ENCODE assay signal across 22 cellular contexts in genomic region chr11:77596626-77597025, GRCh38. TPM values are rescaled to one million over a fixed set of nuclear protein-coding genes. Genes with fewer than 3 reads are reported as not detected.
A peak's percentile ranks its signal among the peaks of the same experiment; 100 is the strongest.
DNase-seq lines count a peak whose midpoint lies in the region; ATAC-seq, FAIRE-seq and TF ChIP-seq lines count a peak whose summit lies in the region.
"Had no signal": no experiment of that assay in that cellular context is flagged by ENCODE, and none has a peak within 500 bp of the region (broad histone marks: within the 10 kb centered on the region; RNA-seq: fewer than 3 reads in every experiment).

No MANE protein-coding gene starts in this region.

- WGBS in HepG2 (ENCODE audit: low lambda C conversion rate) = 99% methylated on average over 2 of the region's 2 CpGs
- WGBS in right lobe of liver (ENCODE audit: insufficient coverage, low coverage, low lambda C conversion rate, missing lambda C conversion rate) = 100% methylated on average over 2 of the region's 2 CpGs

- 0 out of 5 replicates have a peak, but pooled peaks cover 0 to 4% of the 10 kb centered on the region in 2 experiments for H3K36me3 ChIP-seq in HepG2 (replicated peaks in 1 of 2; ENCODE audit: control insufficient read depth in 1 of 2, insufficient read depth in 2 of 2, low read length in 2 of 2)
- H3K36me3 ChIP-seq in right lobe of liver = peaks cover 0 to 2% (median 0%) of the 10 kb centered on the region in 4 donors
- H3K36me3 ChIP-seq in MM.1S (replicated peaks; ENCODE audit: insufficient read depth, low read length) = no peaks in the 10 kb centered on the region
- H3K36me3 ChIP-seq: transverse colon had no signal

- intact Hi-C loops in HepG2 (cut with micrococcal nuclease; ENCODE audit: unreplicated experiment) = no loop called here
- intact Hi-C loops in right lobe of liver (cut with DNase I) = no loop called here
- intact Hi-C loops in CD4-positive, alpha-beta T cell (cut with DNase I, micrococcal nuclease) = no loop called here

- no peak overlapping the region for H3K4me3 Mint-ChIP-seq in CD4-positive, alpha-beta T cell
- H3K4me3 Mint-ChIP-seq: activated B cell treated with CpG ODN at 0.5 μM for 24 hours; activated naive CD8-positive, alpha-beta T cell treated with anti-CD3 and anti-CD28 coated beads, Interleukin-2, amount 10 ng/mL, durations not matched to agents 7 days and 5 days; CD8-positive, alpha-beta T cell; endodermal cell; T-helper 2 cell treated with Interferon-gamma antibody and Interleukin-4, amounts not matched to agents 5 μg/mL and 100 μg/mL, for 36 hours had no signal

- no peak for TF ChIP-seq EP300 in HepG2 (IDR thresholded peaks at IDR 0.05; ENCODE audit: low read depth in 2 of 2, low read length in 2 of 2)
- TF ChIP-seq EP300 in HepG2 (CRISPR knock-in tag; IDR thresholded peaks at IDR 0.05; ENCODE audit: borderline replicate concordance) = no peak

- H3K4me3 ChIP-seq in HepG2 (replicated peaks in 1 of 3; ENCODE audit: insufficient read depth in 1 of 3, low read depth in 2 of 3, low read length in 3 of 3) (no peak overlapping the region), right lobe of liver (no peak overlapping the region), fibroblast of mammary gland (ENCODE audit: control insufficient read depth, low read depth, low read length) (no peak overlapping the region), MM.1S (ENCODE audit: low read length) (no peak overlapping the region)
- H3K4me3 ChIP-seq: transverse colon had no signal

- DNase-seq in HepG2 (ENCODE audit: low spot score) (no peak), right lobe of liver (no peak), amniotic epithelial cell (ENCODE audit: low read depth) (peak; percentile 74), fibroblast of mammary gland (ENCODE audit: low read depth) (peak; percentile 62), DMS153 treated with DMSO at 0.1 percent for 48 hours (lab: John Stamatoyannopoulos, UW; ENCODE audit: unreplicated experiment) (no peak), MM.1S (no peak)
- DNase-seq in CD4-positive, alpha-beta T cell = no peak
- DNase-seq: activated B cell treated with CpG ODN at 0.5 μM for 24 hours; activated naive CD8-positive, alpha-beta T cell treated with anti-CD3 and anti-CD28 coated beads, Interleukin-2, amount 10 ng/mL, durations not matched to agents 7 days and 5 days; CD8-positive, alpha-beta T cell; DMS79; endodermal cell; H7; NCI-H1092 treated with DMSO at 0.1 percent for 48 hours; NCI-H2081 treated with DMSO at 0.1 percent for 48 hours; NCI-H526 treated with DMSO at 0.1 percent for 48 hours; stimulated activated naive CD4-positive, alpha-beta T cell treated with Interleukin-2 at 50 U/mL for 16 hours; transverse colon had no signal

- POLR2A ChIA-PET in HepG2 (lab: Yijun Ruan, JAX) = no interaction called here
- POLR2A ChIA-PET in CD4-positive, alpha-beta T cell (lab: Charles Lee) = interaction anchor here (0.6 kb wide), 1 partner anchor 48 kb away, joined by 3 read pairs; no protein-coding TSS in a partner anchor

- no peaks in the 10 kb centered on the region for H3K27me3 Mint-ChIP-seq in CD4-positive, alpha-beta T cell
- H3K27me3 Mint-ChIP-seq: activated B cell treated with CpG ODN at 0.5 μM for 24 hours; activated naive CD8-positive, alpha-beta T cell treated with anti-CD3 and anti-CD28 coated beads, Interleukin-2, amount 10 ng/mL, durations not matched to agents 7 days and 5 days had no signal

- TF ChIP-seq POLR2A in HepG2 (IDR thresholded peaks at IDR 0.05; ENCODE audit: insufficient read depth in 1 of 2, low read depth in 2 of 2, low read length in 2 of 2) = no peak
- no peak for TF ChIP-seq POLR2A in right lobe of liver (IDR thresholded peaks at IDR 0.05)

- CTCF ChIA-PET in HepG2 (lab: Yijun Ruan, JAX; ENCODE audit: low intra/inter-chr PET ratio, low total read pairs) = no interaction called here
- CTCF ChIA-PET in CD4-positive, alpha-beta T cell (lab: Charles Lee) = no interaction called here

- H3K4me2 ChIP-seq in HepG2 (ENCODE audit: low read depth, low read length) (no peak overlapping the region), MM.1S (ENCODE audit: low read depth, low read length) (no peak overlapping the region)

- in situ Hi-C loops in HepG2 (cut with HindIII; ENCODE audit: extremely low pct_ligation_motif_present, low pct_unique_long_range_greater_than_20kb) = no loop called here

- H3K9me2 ChIP-seq in MM.1S (replicated peaks; ENCODE audit: insufficient read depth, low read length) = no peaks in the 10 kb centered on the region

- H3K79me2 ChIP-seq in HepG2 (ENCODE audit: insufficient read depth, low read length) = peaks cover 16% of the 10 kb centered on the region
- no peaks in the 10 kb centered on the region for H3K79me2 ChIP-seq in MM.1S (ENCODE audit: low read length)

- H3K4me1 Mint-ChIP-seq in CD4-positive, alpha-beta T cell (ENCODE audit: low read depth) = no peaks in the 10 kb centered on the region
- H3K4me1 Mint-ChIP-seq: activated B cell treated with CpG ODN at 0.5 μM for 24 hours; activated naive CD8-positive, alpha-beta T cell treated with anti-CD3 and anti-CD28 coated beads, Interleukin-2, amount 10 ng/mL, durations not matched to agents 7 days and 5 days; endodermal cell had no signal

- TF ChIP-seq RAD21 in HepG2 (CRISPR knock-in tag; IDR thresholded peaks at IDR 0.05) = no peak

- no peak overlapping the region for H3K27ac ChIP-seq in HepG2 (ENCODE audit: extremely low read length, insufficient read depth, low read length)
- H3K27ac ChIP-seq in right lobe of liver = no peak overlapping the region
- no peak overlapping the region for H3K27ac ChIP-seq in MM.1S (ENCODE audit: low read length)
- no peak overlapping the region for H3K27ac ChIP-seq in CD4-positive, alpha-beta T cell (ENCODE audit: low read depth, low read length)
- H3K27ac ChIP-seq: HL-60, transverse colon had no signal

- no peak overlapping the region for H3K27ac Mint-ChIP-seq in CD4-positive, alpha-beta T cell
- H3K27ac Mint-ChIP-seq: activated B cell treated with CpG ODN at 0.5 μM for 24 hours; activated naive CD8-positive, alpha-beta T cell treated with anti-CD3 and anti-CD28 coated beads, Interleukin-2, amount 10 ng/mL, durations not matched to agents 7 days and 5 days; CD8-positive, alpha-beta T cell; endodermal cell; T-helper 2 cell treated with Interferon-gamma antibody and Interleukin-4, amounts not matched to agents 5 μg/mL and 100 μg/mL, for 36 hours had no signal

- no TSS peak for BruUV-seq in HepG2 (replicated peaks; lab: Mats Ljungman, UMichigan)

- peaks cover 36% of the 10 kb centered on the region for H3K4me1 ChIP-seq in HepG2 (ENCODE audit: insufficient read depth, low read length)
- H3K4me1 ChIP-seq in right lobe of liver = peaks cover 0 to 29% (median 5%) of the 10 kb centered on the region in 4 donors
- no peaks in the 10 kb centered on the region for H3K4me1 ChIP-seq in MM.1S (ENCODE audit: low read length)

- H3K9me3 ChIP-seq in HepG2 (ENCODE audit: low read length) (no peaks in the 10 kb centered on the region), right lobe of liver (no peaks in the 10 kb centered on the region), MM.1S (replicated peaks; ENCODE audit: insufficient read depth, low read length) (no peaks in the 10 kb centered on the region)
- H3K9me3 ChIP-seq in CD4-positive, alpha-beta T cell (ENCODE audit: control insufficient read depth, low read length) = no peaks in the 10 kb centered on the region
- H3K9me3 ChIP-seq: transverse colon had no signal

- H3K36me3 Mint-ChIP-seq in CD4-positive, alpha-beta T cell (ENCODE audit: low read depth) = no peaks in the 10 kb centered on the region
- H3K36me3 Mint-ChIP-seq: activated naive CD8-positive, alpha-beta T cell treated with anti-CD3 and anti-CD28 coated beads, Interleukin-2, amount 10 ng/mL, durations not matched to agents 7 days and 5 days had no signal

- H3K27me3 ChIP-seq in HepG2 (ENCODE audit: control insufficient read depth in 1 of 2, insufficient read depth in 2 of 2, low read length in 2 of 2) (no peaks in the 10 kb centered on the region), right lobe of liver (no peaks in the 10 kb centered on the region), MM.1S (replicated peaks; ENCODE audit: insufficient read depth, low read length) (no peaks in the 10 kb centered on the region)
- no peaks in the 10 kb centered on the region for H3K27me3 ChIP-seq in CD4-positive, alpha-beta T cell (ENCODE audit: control insufficient read depth, insufficient read depth, low read length)
- H3K27me3 ChIP-seq: transverse colon had no signal

- TF ChIP-seq CTCF in HepG2 (CRISPR knock-in tag; IDR thresholded peaks at IDR 0.05) (no peak), right lobe of liver (IDR thresholded peaks at IDR 0.05) (no peak), fibroblast of mammary gland (conservative IDR thresholded peaks at IDR 0.05; ENCODE audit: control insufficient read depth, insufficient read depth, low read depth, low read length) (no peak), MM.1S (IDR thresholded peaks at IDR 0.05; ENCODE audit: low read length) (no peak)
- no peak for TF ChIP-seq CTCF in CD4-positive, alpha-beta T cell (IDR thresholded peaks at IDR 0.05)

- no peaks in the 10 kb centered on the region for H3K9me3 Mint-ChIP-seq in CD4-positive, alpha-beta T cell
- H3K9me3 Mint-ChIP-seq: activated B cell treated with CpG ODN at 0.5 μM for 24 hours; activated naive CD8-positive, alpha-beta T cell treated with anti-CD3 and anti-CD28 coated beads, Interleukin-2, amount 10 ng/mL, durations not matched to agents 7 days and 5 days; CD8-positive, alpha-beta T cell; endodermal cell; T-helper 2 cell treated with Interferon-gamma antibody and Interleukin-4, amounts not matched to agents 5 μg/mL and 100 μg/mL, for 36 hours had no signal

- no peaks in the 10 kb centered on the region for H3F3A ChIP-seq in MM.1S (ENCODE audit: insufficient read depth, low read length)

- no peak for FAIRE-seq in HepG2 (lab: Jason Lieb, UNC)
- FAIRE-seq: A204.1 had no signal

- ATAC-seq in HepG2 = no peak
- no peak for ATAC-seq in right lobe of liver
- no peak for ATAC-seq in CD4-positive, alpha-beta T cell (ENCODE audit: poor library complexity)
- ATAC-seq in esophagus mucosa = no peak
- ATAC-seq: CD8-positive, alpha-beta T cell had no signal

- H4K20me1 ChIP-seq in HepG2 (ENCODE audit: insufficient read depth, low read length) (no peaks in the 10 kb centered on the region), MM.1S (ENCODE audit: insufficient read depth, low read length) (no peaks in the 10 kb centered on the region)

- H3K9ac ChIP-seq in HepG2 (ENCODE audit: insufficient read depth, low read depth, low read length) = no peak overlapping the region
- no peak overlapping the region for H3K9ac ChIP-seq in MM.1S (ENCODE audit: low read length)

- no peak overlapping the region for H2AFZ ChIP-seq in HepG2 (ENCODE audit: low read length)
- no peak overlapping the region for H2AFZ ChIP-seq in MM.1S (ENCODE audit: low read length)

RNA-seq across cellular contexts. Expression of gene AQP11, which starts 6.9 kb away (rescaled TPM):
- total RNA-seq in HepG2 (2016; rRNA removed; fragmentation: Illumina TruSeq; extraction: Trizol) (8.5 and 15.3 TPM in 2 replicates), right lobe of liver (10 to 100 TPM in 1 of 6 experiments, 1 to 10 TPM in 5; 3.9 to 11.9 (median 6.5) TPM), esophagus mucosa (not detected)
- 6.5 and 7.9 TPM in 2 replicates for total RNA-seq in HepG2 (2016; cell fraction: cytosol; rRNA removed; fragmentation: Illumina TruSeq; extraction: Trizol; ENCODE audit: low read depth)
- 9.4 and 15.2 TPM in 2 replicates for total RNA-seq in HepG2 (2016; cell fraction: insoluble cytoplasmic fraction; rRNA removed; fragmentation: Illumina TruSeq; extraction: Trizol)
- 10.0 and 11.2 TPM in 2 replicates for total RNA-seq in HepG2 (2016; cell fraction: membrane; rRNA removed; fragmentation: Illumina TruSeq; extraction: Trizol)
- total RNA-seq in HepG2 (2016; cell fraction: nucleus; rRNA removed; fragmentation: Illumina TruSeq; extraction: Trizol) = 15.0 and 16.5 TPM in 2 replicates
- 10.4 and 12.2 TPM in 2 replicates for polyA plus RNA-seq in HepG2 (2011; rRNA removed)
- 11.8 and 12.5 TPM in 2 replicates for polyA plus RNA-seq in HepG2 (2011; cell fraction: cytosol; rRNA removed)
- polyA plus RNA-seq in HepG2 (2011; cell fraction: nucleus; rRNA removed) = 17.3 and 18.8 TPM in 2 replicates
- polyA plus RNA-seq in HepG2 (2012) = 10.4 and 11.2 TPM in 2 replicates
- polyA plus RNA-seq in HepG2 (2016; cell fraction: cytosol; fragmentation: Illumina TruSeq; extraction: Trizol; ENCODE audit: low read depth) = 6.8 and 8.5 TPM in 2 replicates
- polyA plus RNA-seq in HepG2 (2016; cell fraction: insoluble cytoplasmic fraction; fragmentation: Illumina TruSeq; extraction: Trizol; ENCODE audit: low read depth) = 10.0 and 10.3 TPM in 2 replicates
- polyA plus RNA-seq in HepG2 (2016; cell fraction: membrane; fragmentation: Illumina TruSeq; extraction: Trizol; ENCODE audit: low read depth) = 8.8 and 9.2 TPM in 2 replicates
- polyA plus RNA-seq in HepG2 (2016; cell fraction: nucleus; fragmentation: Illumina TruSeq; extraction: Trizol; ENCODE audit: insufficient read depth, low read depth) = 18.5 and 20.1 TPM in 2 replicates
- 0.47 and 27.9 TPM in 2 replicates for polyA minus RNA-seq in HepG2 (2011; rRNA and poly(A)+ RNA removed; ENCODE audit: low replicate concordance)
- polyA minus RNA-seq in HepG2 (2011; cell fraction: cytosol; rRNA and poly(A)+ RNA removed) = 8.8 and 10.0 TPM in 2 replicates
- polyA minus RNA-seq in HepG2 (2011; cell fraction: nucleus; rRNA and poly(A)+ RNA removed) = 7.5 and 7.7 TPM in 2 replicates
- not detected for total RNA-seq in CD4-positive, alpha-beta T cell

RNA-seq across cellular contexts. Expression of gene CLNS1A, which starts 41.0 kb away (rescaled TPM):
- total RNA-seq in HepG2 (2016; rRNA removed; fragmentation: Illumina TruSeq; extraction: Trizol) (219 and 267 TPM in 2 replicates), right lobe of liver (10 to 100 TPM; 41.2 to 86.8 (median 64.1) TPM), esophagus mucosa (106 TPM)
- total RNA-seq in HepG2 (2016; cell fraction: cytosol; rRNA removed; fragmentation: Illumina TruSeq; extraction: Trizol; ENCODE audit: low read depth) = 108 and 110 TPM in 2 replicates
- total RNA-seq in HepG2 (2016; cell fraction: insoluble cytoplasmic fraction; rRNA removed; fragmentation: Illumina TruSeq; extraction: Trizol) = 222 and 256 TPM in 2 replicates
- total RNA-seq in HepG2 (2016; cell fraction: membrane; rRNA removed; fragmentation: Illumina TruSeq; extraction: Trizol) = 126 and 131 TPM in 2 replicates
- total RNA-seq in HepG2 (2016; cell fraction: nucleus; rRNA removed; fragmentation: Illumina TruSeq; extraction: Trizol) = 78.7 and 91.3 TPM in 2 replicates
- 130 and 158 TPM in 2 replicates for polyA plus RNA-seq in HepG2 (2011; rRNA removed)
- polyA plus RNA-seq in HepG2 (2011; cell fraction: cytosol; rRNA removed) = 98.7 and 135 TPM in 2 replicates
- polyA plus RNA-seq in HepG2 (2011; cell fraction: nucleus; rRNA removed) = 33.7 and 50.7 TPM in 2 replicates
- polyA plus RNA-seq in HepG2 (2012) = 170 and 180 TPM in 2 replicates
- 55.2 and 55.5 TPM in 2 replicates for polyA plus RNA-seq in HepG2 (2016; cell fraction: cytosol; fragmentation: Illumina TruSeq; extraction: Trizol; ENCODE audit: low read depth)
- 255 and 262 TPM in 2 replicates for polyA plus RNA-seq in HepG2 (2016; cell fraction: insoluble cytoplasmic fraction; fragmentation: Illumina TruSeq; extraction: Trizol; ENCODE audit: low read depth)
- 99.8 and 107 TPM in 2 replicates for polyA plus RNA-seq in HepG2 (2016; cell fraction: membrane; fragmentation: Illumina TruSeq; extraction: Trizol; ENCODE audit: low read depth)
- polyA plus RNA-seq in HepG2 (2016; cell fraction: nucleus; fragmentation: Illumina TruSeq; extraction: Trizol; ENCODE audit: insufficient read depth, low read depth) = 117 and 123 TPM in 2 replicates
- 67.3 and 108 TPM in 2 replicates for polyA minus RNA-seq in HepG2 (2011; rRNA and poly(A)+ RNA removed; ENCODE audit: low replicate concordance)
- 78.1 and 86.3 TPM in 2 replicates for polyA minus RNA-seq in HepG2 (2011; cell fraction: cytosol; rRNA and poly(A)+ RNA removed)
- polyA minus RNA-seq in HepG2 (2011; cell fraction: nucleus; rRNA and poly(A)+ RNA removed) = 93.0 and 124 TPM in 2 replicates
- 10 to 100 TPM; 87.8 to 93.1 TPM for total RNA-seq in CD4-positive, alpha-beta T cell

Comparison
In these comparisons a context has a peak if more than half of its experiments do, and no peak if none do; other contexts are left out.
1. DNase-seq: peak in amniotic epithelial cell (single experiment) and fibroblast of mammary gland (single experiment); none in HepG2 (single experiment), right lobe of liver (0 of 3), DMS153 treated with DMSO at 0.1 percent for 48 hours (single experiment), MM.1S (single experiment) and CD4-positive, alpha-beta T cell (0 of 10).